In genomic region chr3:9015250-9015649, GRCh38 we compare ENCODE assay signal across 8 cellular contexts.
"Had no signal": no experiment of that assay in that cellular context is flagged by ENCODE, and none has a peak within 500 bp of the region (broad histone marks: within the 10 kb centered on the region; RNA-seq: fewer than 3 reads in every experiment).

No MANE protein-coding gene starts in this region.

- H3K9me3 ChIP-seq: HAP-1 had no signal

- DNase-seq: GM23248, GOT3, H7, IMR-90, KG1 had no signal

- H3K4me3 ChIP-seq: GM23248, HAP-1, K562 had no signal

- H3K9ac ChIP-seq: GM23248 had no signal

- H2AFZ ChIP-seq: GM23248 had no signal

- ATAC-seq: HCT116, K562 had no signal

- H3K4me1 ChIP-seq: HAP-1 had no signal

- H3K27ac ChIP-seq: GM23248 had no signal

- H3K36me3 ChIP-seq: HAP-1 had no signal
